Comparison of ENCODE assay signal across 26 cellular contexts in genomic region chr2:59874971-59875755, GRCh38.
"Had no signal": no experiment of that assay in that cellular context is flagged by ENCODE, and none has a peak within 500 bp of the region (broad histone marks: within the 10 kb centered on the region; RNA-seq: fewer than 3 reads in every experiment).

No MANE protein-coding gene starts in this region.

- H3K4me1 ChIP-seq: breast epithelium, colonic mucosa, gastrocnemius medialis, parathyroid adenoma, psoas muscle, upper lobe of left lung, vagina had no signal

- DNase-seq: activated CD4-positive, alpha-beta T cell treated with anti-CD3 and anti-CD28 coated beads for 4 hours; activated CD4-positive, alpha-beta T cell treated with anti-CD3 and anti-CD28 coated beads, Interleukin-2, amount 50 U/mL, for 4 hours; activated naive CD4-positive, alpha-beta T cell; activated T-cell treated with anti-CD3 and anti-CD28 coated beads for 4 hours; activated T-cell treated with anti-CD3 and anti-CD28 coated beads, Interleukin-2, amount 50 U/mL, for 72 hours; colonic mucosa; effector CD8-positive, alpha-beta T cell; gastrocnemius medialis; immature natural killer cell; kidney; left colon; midbrain; naive thymus-derived CD4-positive, alpha-beta T cell; occipital lobe; psoas muscle; stimulated activated CD4-positive, alpha-beta T cell treated with anti-CD3 and anti-CD28 coated beads, Interleukin-1b, Interleukin-23, amount 100 ng/mL, for 48 hours; stimulated activated CD4-positive, alpha-beta T cell treated with anti-CD3 and anti-CD28 coated beads, Interleukin-4, amount 100 ng/mL, for 4 hours; stimulated activated CD8-positive, alpha-beta memory T cell treated with anti-CD3 and anti-CD28 coated beads, Interleukin-4, amount 100 ng/mL, for 48 hours; stimulated activated naive CD8-positive, alpha-beta T cell treated with anti-CD3 and anti-CD28 coated beads, Interleukin-15, amount 100 ng/mL, for 72 hours; substantia nigra; upper lobe of left lung had no signal

- H3K27me3 ChIP-seq: breast epithelium, colonic mucosa, gastrocnemius medialis, hepatocyte, upper lobe of left lung, vagina had no signal

- H3K4me3 ChIP-seq: breast epithelium, colonic mucosa, gastrocnemius medialis, hepatocyte, psoas muscle, smooth muscle cell, upper lobe of left lung, vagina had no signal

- H3K9me3 ChIP-seq: breast epithelium, colonic mucosa, gastrocnemius medialis, psoas muscle, upper lobe of left lung, vagina had no signal

- H3K27ac ChIP-seq: breast epithelium, colonic mucosa, gastrocnemius medialis, hepatocyte, parathyroid adenoma, psoas muscle, upper lobe of left lung, vagina had no signal

- H3K36me3 ChIP-seq: breast epithelium, colonic mucosa, gastrocnemius medialis, upper lobe of left lung, vagina had no signal
